In genomic region chr17:28404812-28405570, GRCh38 we compare ENCODE assay signal across 1 cellular context.
TF ChIP-seq lines count a peak whose summit lies in the region.

No MANE protein-coding gene starts in this region.

TF ChIP-seq in HepG2, 621 proteins besides CTCF, POLR2A, EP300 and RAD21 (continued from another document):
- no peak; the same call in 1 of the 2 replicates for TF ChIP-seq TP53 (CRISPR knock-in tag; conservative IDR thresholded peaks at IDR 0.05)
- TF ChIP-seq SRSF9 (IDR thresholded peaks at IDR 0.05; ENCODE audit: borderline replicate concordance, insufficient read depth, low read depth, low read length, poor library complexity, severe bottlenecking), result no peak
- 0 out of 2 replicates have a peak, but pooled peaks have one; percentile 13 for TF ChIP-seq NR2C2 (CRISPR knock-in tag; IDR thresholded peaks at IDR 0.05; ENCODE audit: borderline replicate concordance)
- TF ChIP-seq, protein P1, sequence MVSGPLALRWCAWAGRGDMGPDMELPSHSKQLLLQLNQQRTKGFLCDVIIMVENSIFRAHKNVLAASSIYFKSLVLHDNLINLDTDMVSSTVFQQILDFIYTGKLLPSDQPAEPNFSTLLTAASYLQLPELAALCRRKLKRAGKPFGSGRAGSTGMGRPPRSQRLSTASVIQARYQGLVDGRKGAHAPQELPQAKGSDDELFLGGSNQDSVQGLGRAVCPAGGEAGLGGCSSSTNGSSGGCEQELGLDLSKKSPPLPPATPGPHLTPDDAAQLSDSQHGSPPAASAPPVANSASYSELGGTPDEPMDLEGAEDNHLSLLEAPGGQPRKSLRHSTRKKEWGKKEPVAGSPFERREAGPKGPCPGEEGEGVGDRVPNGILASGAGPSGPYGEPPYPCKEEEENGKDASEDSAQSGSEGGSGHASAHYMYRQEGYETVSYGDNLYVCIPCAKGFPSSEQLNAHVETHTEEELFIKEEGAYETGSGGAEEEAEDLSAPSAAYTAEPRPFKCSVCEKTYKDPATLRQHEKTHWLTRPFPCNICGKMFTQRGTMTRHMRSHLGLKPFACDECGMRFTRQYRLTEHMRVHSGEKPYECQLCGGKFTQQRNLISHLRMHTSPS (CRISPR knock-in tag; IDR thresholded peaks at IDR 0.05; ENCODE audit: low read depth), result peak; percentile 94
- TF ChIP-seq ZFP41 (CRISPR knock-in tag; IDR thresholded peaks at IDR 0.05; ENCODE audit: borderline replicate concordance), result no peak
- TF ChIP-seq, protein P2, sequence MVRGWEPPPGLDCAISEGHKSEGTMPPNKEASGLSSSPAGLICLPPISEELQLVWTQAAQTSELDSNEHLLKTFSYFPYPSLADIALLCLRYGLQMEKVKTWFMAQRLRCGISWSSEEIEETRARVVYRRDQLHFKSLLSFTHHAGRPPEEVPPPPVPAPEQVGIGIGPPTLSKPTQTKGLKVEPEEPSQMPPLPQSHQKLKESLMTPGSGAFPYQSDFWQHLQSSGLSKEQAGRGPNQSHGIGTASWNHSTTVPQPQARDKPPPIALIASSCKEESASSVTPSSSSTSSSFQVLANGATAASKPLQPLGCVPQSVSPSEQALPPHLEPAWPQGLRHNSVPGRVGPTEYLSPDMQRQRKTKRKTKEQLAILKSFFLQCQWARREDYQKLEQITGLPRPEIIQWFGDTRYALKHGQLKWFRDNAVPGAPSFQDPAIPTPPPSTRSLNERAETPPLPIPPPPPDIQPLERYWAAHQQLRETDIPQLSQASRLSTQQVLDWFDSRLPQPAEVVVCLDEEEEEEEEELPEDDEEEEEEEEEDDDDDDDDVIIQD (CRISPR knock-in tag; IDR thresholded peaks at IDR 0.05; ENCODE audit: low read depth), result no peak
- no peak for TF ChIP-seq ZNF543 (CRISPR knock-in tag; IDR thresholded peaks at IDR 0.05)
- TF ChIP-seq, protein P3, sequence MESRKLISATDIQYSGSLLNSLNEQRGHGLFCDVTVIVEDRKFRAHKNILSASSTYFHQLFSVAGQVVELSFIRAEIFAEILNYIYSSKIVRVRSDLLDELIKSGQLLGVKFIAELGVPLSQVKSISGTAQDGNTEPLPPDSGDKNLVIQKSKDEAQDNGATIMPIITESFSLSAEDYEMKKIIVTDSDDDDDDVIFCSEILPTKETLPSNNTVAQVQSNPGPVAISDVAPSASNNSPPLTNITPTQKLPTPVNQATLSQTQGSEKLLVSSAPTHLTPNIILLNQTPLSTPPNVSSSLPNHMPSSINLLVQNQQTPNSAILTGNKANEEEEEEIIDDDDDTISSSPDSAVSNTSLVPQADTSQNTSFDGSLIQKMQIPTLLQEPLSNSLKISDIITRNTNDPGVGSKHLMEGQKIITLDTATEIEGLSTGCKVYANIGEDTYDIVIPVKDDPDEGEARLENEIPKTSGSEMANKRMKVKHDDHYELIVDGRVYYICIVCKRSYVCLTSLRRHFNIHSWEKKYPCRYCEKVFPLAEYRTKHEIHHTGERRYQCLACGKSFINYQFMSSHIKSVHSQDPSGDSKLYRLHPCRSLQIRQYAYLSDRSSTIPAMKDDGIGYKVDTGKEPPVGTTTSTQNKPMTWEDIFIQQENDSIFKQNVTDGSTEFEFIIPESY (CRISPR knock-in tag; IDR thresholded peaks at IDR 0.05), result 0 out of 2 replicates have a peak, but pooled peaks have one; percentile 20
- TF ChIP-seq HMG20A (CRISPR knock-in tag; IDR thresholded peaks at IDR 0.05; ENCODE audit: borderline replicate concordance), result peak; percentile 41; the same call in 1 of the 2 replicates
- peak; percentile 54; the same call in 1 of the 2 replicates for TF ChIP-seq MEF2D (CRISPR knock-in tag; IDR thresholded peaks at IDR 0.05)
- TF ChIP-seq ZNF530 (CRISPR knock-in tag; IDR thresholded peaks at IDR 0.05; ENCODE audit: low read depth), result 0 out of 2 replicates have a peak, but pooled peaks have one; percentile 39
- TF ChIP-seq DMAP1 (CRISPR knock-in tag; IDR thresholded peaks at IDR 0.05), result peak; percentile 61; the same call in 1 of the 2 replicates
- TF ChIP-seq, protein P4, sequence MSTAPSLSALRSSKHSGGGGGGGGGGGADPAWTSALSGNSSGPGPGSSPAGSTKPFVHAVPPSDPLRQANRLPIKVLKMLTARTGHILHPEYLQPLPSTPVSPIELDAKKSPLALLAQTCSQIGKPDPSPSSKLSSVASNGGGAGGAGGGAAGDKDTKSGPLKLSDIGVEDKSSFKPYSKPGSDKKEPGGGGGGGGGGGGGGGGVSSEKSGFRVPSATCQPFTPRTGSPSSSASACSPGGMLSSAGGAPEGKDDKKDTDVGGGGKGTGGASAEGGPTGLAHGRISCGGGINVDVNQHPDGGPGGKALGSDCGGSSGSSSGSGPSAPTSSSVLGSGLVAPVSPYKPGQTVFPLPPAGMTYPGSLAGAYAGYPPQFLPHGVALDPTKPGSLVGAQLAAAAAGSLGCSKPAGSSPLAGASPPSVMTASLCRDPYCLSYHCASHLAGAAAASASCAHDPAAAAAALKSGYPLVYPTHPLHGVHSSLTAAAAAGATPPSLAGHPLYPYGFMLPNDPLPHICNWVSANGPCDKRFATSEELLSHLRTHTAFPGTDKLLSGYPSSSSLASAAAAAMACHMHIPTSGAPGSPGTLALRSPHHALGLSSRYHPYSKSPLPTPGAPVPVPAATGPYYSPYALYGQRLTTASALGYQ (CRISPR knock-in tag; IDR thresholded peaks at IDR 0.05), result peak; percentile 75; the same call in 1 of the 2 replicates
- no peak for TF ChIP-seq KIAA2018 (CRISPR knock-in tag; IDR thresholded peaks at IDR 0.05; ENCODE audit: borderline replicate concordance)
- peak; percentile 76; the same call in 1 of the 2 replicates for TF ChIP-seq NCOR1 (IDR thresholded peaks at IDR 0.05; ENCODE audit: borderline replicate concordance, low read length)
- peak; percentile 4; the same call in 1 of the 2 replicates for TF ChIP-seq STAG1 (CRISPR knock-in tag; IDR thresholded peaks at IDR 0.05)
- 0 out of 2 replicates have a peak, but pooled peaks have one; percentile 24 for TF ChIP-seq DNMT1 (CRISPR knock-in tag; IDR thresholded peaks at IDR 0.05)
- TF ChIP-seq ZNF121 (CRISPR knock-in tag; IDR thresholded peaks at IDR 0.05), result peak; percentile 29; the same call in 1 of the 2 replicates
- 0 out of 2 replicates have a peak, but pooled peaks have one; percentile 46 for TF ChIP-seq MTERF4 (CRISPR knock-in tag; IDR thresholded peaks at IDR 0.05)
- TF ChIP-seq ZNF644 (CRISPR knock-in tag; IDR thresholded peaks at IDR 0.05; ENCODE audit: low read depth), result peak; percentile 52; the same call in 1 of the 2 replicates
- 0 out of 2 replicates have a peak, but pooled peaks have one; percentile 41 for TF ChIP-seq SRY (CRISPR knock-in tag; IDR thresholded peaks at IDR 0.05)
- TF ChIP-seq SIX4 (CRISPR knock-in tag; IDR thresholded peaks at IDR 0.05), result 0 out of 2 replicates have a peak, but pooled peaks have one; percentile 25
- TF ChIP-seq TFDP1 (CRISPR knock-in tag; IDR thresholded peaks at IDR 0.05; ENCODE audit: borderline replicate concordance), result 0 out of 2 replicates have a peak, but pooled peaks have one; percentile 9
- peak; percentile 19; the same call in 1 of the 2 replicates for TF ChIP-seq TAF1 (CRISPR knock-in tag; IDR thresholded peaks at IDR 0.05)
